Comparison of ENCODE assay signal across 8 cellular contexts in the genomic region with DNA sequence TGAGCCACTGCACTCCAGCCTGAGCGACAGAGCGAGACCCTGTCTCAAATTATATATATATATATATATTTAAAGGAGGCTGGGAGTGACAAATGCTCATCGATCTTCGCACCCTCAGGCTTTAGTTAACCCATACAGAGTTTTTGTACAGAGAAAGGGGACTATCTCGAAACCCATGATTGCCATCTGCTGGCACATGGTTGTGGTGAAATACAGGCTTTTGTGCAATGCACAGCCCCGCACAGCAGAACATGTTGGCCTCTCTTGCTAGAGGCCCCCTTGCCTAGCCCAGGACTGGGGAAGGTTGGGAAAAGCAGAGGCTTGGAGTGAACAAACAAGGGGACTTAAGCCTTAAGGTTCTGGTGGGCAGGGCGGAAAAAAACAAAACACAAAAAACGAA. TPM values are rescaled to one million over a fixed set of nuclear protein-coding genes. Genes with fewer than 3 reads are reported as not detected.
DNase-seq lines count a peak whose midpoint lies in the region; ATAC-seq and TF ChIP-seq lines count a peak whose summit lies in the region.

No MANE protein-coding gene starts in this region.

- H3K27me3 ChIP-seq in Caco-2 (replicated peaks; ENCODE audit: control insufficient read depth, insufficient read depth, low read length) (no peaks in the 10 kb centered on the region), HAP-1 (ENCODE audit: low read depth) (no peaks in the 10 kb centered on the region), PC-3 (ENCODE audit: low read length) (no peaks in the 10 kb centered on the region), esophagus squamous epithelium (peaks cover 0 to 7% (median 0%) of the 10 kb centered on the region in 4 donors)

- no peaks in the 10 kb centered on the region for H4K20me1 ChIP-seq in PC-3 (ENCODE audit: low read length)

- no peaks in the 10 kb centered on the region for H3K27me3 Mint-ChIP-seq in Caco-2 (ENCODE audit: insufficient read depth, unreplicated experiment)

- H3K9me3 ChIP-seq in Caco-2 (no peaks in the 10 kb centered on the region), HAP-1 (no peaks in the 10 kb centered on the region), PC-3 (ENCODE audit: low read length) (no peaks in the 10 kb centered on the region), esophagus squamous epithelium (no peaks in the 10 kb centered on the region)

- no peaks in the 10 kb centered on the region for H3K79me2 ChIP-seq in PC-3 (ENCODE audit: low read length)

- no peak overlapping the region for H3K4me2 ChIP-seq in PC-3 (ENCODE audit: low read length)

- H3K27ac Mint-ChIP-seq in Caco-2 (ENCODE audit: unreplicated experiment), result no peak overlapping the region

- H3K36me3 ChIP-seq in Caco-2 (ENCODE audit: control insufficient read depth, insufficient read depth, low read length) (no peaks in the 10 kb centered on the region), HAP-1 (replicated peaks) (no peaks in the 10 kb centered on the region), PC-3 (ENCODE audit: low read depth, low read length) (no peaks in the 10 kb centered on the region), esophagus squamous epithelium (no peaks in the 10 kb centered on the region)

- intact Hi-C loops in Caco-2 (cut with micrococcal nuclease; ENCODE audit: unreplicated experiment), result no loop called here
- intact Hi-C loops in PC-3 (cut with micrococcal nuclease), result no loop called here
- intact Hi-C loops in esophagus squamous epithelium (cut with DNase I), result loop anchor here (10.0 kb wide), 1 partner anchor 464 kb away; no protein-coding TSS in a partner anchor

- no peak overlapping the region for H2AFZ ChIP-seq in PC-3 (ENCODE audit: low read length)

- H3K36me3 Mint-ChIP-seq in Caco-2 (ENCODE audit: insufficient read depth, unreplicated experiment), result no peaks in the 10 kb centered on the region

- BruUV-seq in Caco-2 (replicated peaks; lab: Mats Ljungman, UMichigan), result no TSS peak
- no TSS peak for BruUV-seq in PC-3 (replicated peaks; lab: Mats Ljungman, UMichigan)

- POLR2A ChIA-PET in Caco-2 (lab: Charles Lee), result interaction anchor here (0.6 kb wide), 1 partner anchor 19 kb away, joined by 5 read pairs; no protein-coding TSS in a partner anchor
- POLR2A ChIA-PET in PC-3 (lab: Charles Lee; ENCODE audit: unreplicated experiment), result no interaction called here

- TF ChIP-seq CTCF in Caco-2 (IDR thresholded peaks at IDR 0.05; ENCODE audit: insufficient read depth in 1 of 2, low read depth in 1 of 2, low read length in 1 of 2, severe bottlenecking in 1 of 2, unreplicated experiment in 1 of 2), result peak in 1 of 2 experiments; percentile 52
- peak; percentile 43 for TF ChIP-seq CTCF in PC-3 (conservative IDR thresholded peaks at IDR 0.05; ENCODE audit: low read depth, low read length)
- TF ChIP-seq CTCF in foreskin fibroblast (IDR thresholded peaks at IDR 0.05; ENCODE audit: low read depth, low read length), result peak; percentile 13
- TF ChIP-seq CTCF in esophagus squamous epithelium (IDR thresholded peaks at IDR 0.05), result peak in 1 of 6 experiments; percentile 14

- H3K27ac ChIP-seq in PC-3 (ENCODE audit: low read length) (no peak overlapping the region), esophagus squamous epithelium (no peak overlapping the region)

- CTCF ChIA-PET in Caco-2 (lab: Charles Lee) (no interaction called here), PC-3 (lab: Charles Lee) (no interaction called here)

- no peak overlapping the region for H3K4me3 Mint-ChIP-seq in Caco-2 (ENCODE audit: unreplicated experiment)

- in situ Hi-C loops in HAP-1 (cut with MboI; ENCODE audit: low sequenced_read_pairs), result no loop called here

- no peaks in the 10 kb centered on the region for H3K9me3 Mint-ChIP-seq in Caco-2 (ENCODE audit: unreplicated experiment)

- H3K4me1 Mint-ChIP-seq in Caco-2 (ENCODE audit: low read depth, unreplicated experiment), result peaks cover 5% of the 10 kb centered on the region

- H3K4me3 ChIP-seq in Caco-2 (ENCODE audit: low read depth, low read length), result no peak overlapping the region
- H3K4me3 ChIP-seq in HAP-1, result no peak overlapping the region
- no peak overlapping the region for H3K4me3 ChIP-seq in PC-3 (ENCODE audit: low read length)
- no peak overlapping the region for H3K4me3 ChIP-seq in foreskin fibroblast (ENCODE audit: low read depth in 1 of 2, low read length in 2 of 2)
- no peak overlapping the region for H3K4me3 ChIP-seq in esophagus squamous epithelium

- 58 to 60% methylated on average over 4 to 5 of the region's 8 CpGs for WGBS in esophagus squamous epithelium, 2 donors

- ATAC-seq in PC-3 (peak; percentile 65), HG02623 (IDR thresholded peaks at IDR 0.05; ENCODE audit: unreplicated experiment) (no peak), GM18858 (IDR thresholded peaks at IDR 0.05; ENCODE audit: unreplicated experiment) (no peak)

- DNase-seq in Caco-2, result peak; percentile 55 to 62
- DNase-seq in HAP-1 (ENCODE audit: low spot score in 2 of 2), result peak; percentile 9 to 48
- DNase-seq in PC-3, result peak; percentile 49
- DNase-seq in foreskin fibroblast, result peak; percentile 19 to 59
- DNase-seq in esophagus squamous epithelium (lab: John Stamatoyannopoulos, UW), result no peak
- no peak for DNase-seq in T1000 (lab: John Stamatoyannopoulos, UW)

- no peak overlapping the region for H3K9ac ChIP-seq in PC-3 (ENCODE audit: low read length)

- H3K9me2 ChIP-seq in PC-3 (replicated peaks; ENCODE audit: low read length), result no peaks in the 10 kb centered on the region

- H3K4me1 ChIP-seq in Caco-2 (no peaks in the 10 kb centered on the region), HAP-1 (no peaks in the 10 kb centered on the region), PC-3 (ENCODE audit: insufficient read depth, low read length) (no peaks in the 10 kb centered on the region), esophagus squamous epithelium (no peaks in the 10 kb centered on the region)

- TF ChIP-seq POLR2A in esophagus squamous epithelium (IDR thresholded peaks at IDR 0.05), result no peak

- no peaks in the 10 kb centered on the region for H3F3A ChIP-seq in PC-3 (ENCODE audit: low read length, unreplicated experiment)

RNA-seq across cellular contexts. Expression of a gene that starts 3.6 kb away (rescaled TPM):
- total RNA-seq in Caco-2 (2022) (not detected in 2 replicates), PC-3 (2014; rRNA removed) (not detected in 2 replicates), esophagus squamous epithelium (under 1 TPM in 1 of 4 donors, not detected in 3; 0.08 TPM)

RNA-seq across cellular contexts. Expression of a gene that starts 29.5 kb away (rescaled TPM):
- total RNA-seq in Caco-2 (2022) (not detected in 2 replicates), PC-3 (2014; rRNA removed) (0.22 TPM in 1 of 2 replicates, not detected in the other), esophagus squamous epithelium (10 to 100 TPM in 2 of 4 donors, 1 to 10 TPM in 2; 2.6 to 15.4 (median 8.8) TPM)

RNA-seq across cellular contexts. Expression of a gene that starts 59.5 kb away (rescaled TPM):
- total RNA-seq in Caco-2 (2022) (27.1 and 30.8 TPM in 2 replicates), PC-3 (2014; rRNA removed) (29.4 and 32.5 TPM in 2 replicates), esophagus squamous epithelium (10 to 100 TPM; 10.9 to 44.3 (median 13.8) TPM)

Comparison
In these comparisons a context has a peak if more than half of its experiments do, and no peak if none do; other contexts are left out.
1. DNase-seq: peak in Caco-2 (2 of 2), HAP-1 (2 of 2), PC-3 (single experiment) and foreskin fibroblast (2 of 2); none in esophagus squamous epithelium (single experiment) and T1000 (single experiment).